Comparison of ENCODE assay signal across 1 cellular context in the genomic region with DNA sequence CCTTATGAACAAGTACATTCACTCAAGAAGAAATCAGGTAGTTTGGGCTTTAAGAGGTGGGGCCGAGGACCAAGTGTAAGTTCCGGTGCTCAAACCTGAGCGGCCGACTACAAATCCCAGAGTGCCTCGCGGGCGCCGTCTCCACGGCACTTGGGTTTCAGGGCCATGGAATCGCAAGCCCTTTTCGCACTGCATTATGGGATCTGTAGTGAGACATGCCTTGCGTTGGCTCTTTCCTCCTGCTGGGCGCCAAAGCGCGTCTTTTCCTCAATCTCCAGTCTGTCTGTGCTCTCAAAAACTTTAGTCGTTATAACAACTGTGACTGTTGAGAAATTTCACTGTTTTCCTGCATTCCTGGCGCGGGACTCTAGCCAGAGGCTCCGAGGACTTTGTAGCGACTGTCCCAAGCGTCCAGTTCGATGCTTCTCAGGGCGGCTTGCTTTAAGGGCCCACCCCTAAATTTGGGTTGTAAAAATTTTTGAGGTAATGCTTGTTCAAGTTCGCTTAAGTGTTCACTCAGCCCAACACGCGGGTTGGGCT.
TF ChIP-seq lines count a peak whose summit lies in the region.

No MANE protein-coding gene starts in this region.

TF ChIP-seq in K562, 482 proteins besides CTCF, POLR2A, EP300 and RAD21 (continued from another document):
- TF ChIP-seq, protein P1, sequence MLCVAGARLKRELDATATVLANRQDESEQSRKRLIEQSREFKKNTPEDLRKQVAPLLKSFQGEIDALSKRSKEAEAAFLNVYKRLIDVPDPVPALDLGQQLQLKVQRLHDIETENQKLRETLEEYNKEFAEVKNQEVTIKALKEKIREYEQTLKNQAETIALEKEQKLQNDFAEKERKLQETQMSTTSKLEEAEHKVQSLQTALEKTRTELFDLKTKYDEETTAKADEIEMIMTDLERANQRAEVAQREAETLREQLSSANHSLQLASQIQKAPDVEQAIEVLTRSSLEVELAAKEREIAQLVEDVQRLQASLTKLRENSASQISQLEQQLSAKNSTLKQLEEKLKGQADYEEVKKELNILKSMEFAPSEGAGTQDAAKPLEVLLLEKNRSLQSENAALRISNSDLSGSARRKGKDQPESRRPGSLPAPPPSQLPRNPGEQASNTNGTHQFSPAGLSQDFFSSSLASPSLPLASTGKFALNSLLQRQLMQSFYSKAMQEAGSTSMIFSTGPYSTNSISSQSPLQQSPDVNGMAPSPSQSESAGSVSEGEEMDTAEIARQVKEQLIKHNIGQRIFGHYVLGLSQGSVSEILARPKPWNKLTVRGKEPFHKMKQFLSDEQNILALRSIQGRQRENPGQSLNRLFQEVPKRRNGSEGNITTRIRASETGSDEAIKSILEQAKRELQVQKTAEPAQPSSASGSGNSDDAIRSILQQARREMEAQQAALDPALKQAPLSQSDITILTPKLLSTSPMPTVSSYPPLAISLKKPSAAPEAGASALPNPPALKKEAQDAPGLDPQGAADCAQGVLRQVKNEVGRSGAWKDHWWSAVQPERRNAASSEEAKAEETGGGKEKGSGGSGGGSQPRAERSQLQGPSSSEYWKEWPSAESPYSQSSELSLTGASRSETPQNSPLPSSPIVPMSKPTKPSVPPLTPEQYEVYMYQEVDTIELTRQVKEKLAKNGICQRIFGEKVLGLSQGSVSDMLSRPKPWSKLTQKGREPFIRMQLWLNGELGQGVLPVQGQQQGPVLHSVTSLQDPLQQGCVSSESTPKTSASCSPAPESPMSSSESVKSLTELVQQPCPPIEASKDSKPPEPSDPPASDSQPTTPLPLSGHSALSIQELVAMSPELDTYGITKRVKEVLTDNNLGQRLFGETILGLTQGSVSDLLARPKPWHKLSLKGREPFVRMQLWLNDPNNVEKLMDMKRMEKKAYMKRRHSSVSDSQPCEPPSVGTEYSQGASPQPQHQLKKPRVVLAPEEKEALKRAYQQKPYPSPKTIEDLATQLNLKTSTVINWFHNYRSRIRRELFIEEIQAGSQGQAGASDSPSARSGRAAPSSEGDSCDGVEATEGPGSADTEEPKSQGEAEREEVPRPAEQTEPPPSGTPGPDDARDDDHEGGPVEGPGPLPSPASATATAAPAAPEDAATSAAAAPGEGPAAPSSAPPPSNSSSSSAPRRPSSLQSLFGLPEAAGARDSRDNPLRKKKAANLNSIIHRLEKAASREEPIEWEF (CRISPR knock-in tag; IDR thresholded peaks at IDR 0.05): no peak
- TF ChIP-seq DNMT1 (IDR thresholded peaks at IDR 0.05): no peak
